20 cellular contexts compared by ENCODE assay signal in genomic region chr1:112308716-112309115, GRCh38.
DNase-seq lines count a peak whose midpoint lies in the region; ATAC-seq and TF ChIP-seq lines count a peak whose summit lies in the region.
"Had no signal": no experiment of that assay in that cellular context is flagged by ENCODE, and none has a peak within 500 bp of the region (broad histone marks: within the 10 kb centered on the region; RNA-seq: fewer than 3 reads in every experiment).

No MANE protein-coding gene starts in this region.

- intact Hi-C loops in mucosa of descending colon (cut with DNase I, micrococcal nuclease): no loop called here

- H3K27me3 Mint-ChIP-seq in endodermal cell (ENCODE audit: insufficient read depth): peaks cover 66% of the 10 kb centered on the region

- H3K9me3 Mint-ChIP-seq in endodermal cell: no peaks in the 10 kb centered on the region
- H3K9me3 Mint-ChIP-seq: CD4-positive, alpha-beta memory T cell; HFFc6 had no signal

- no peaks in the 10 kb centered on the region for H3K9me3 ChIP-seq in SK-N-MC (ENCODE audit: low read depth, low read length)
- H3K9me3 ChIP-seq in endodermal cell (ENCODE audit: control insufficient read depth, low read length): no peaks in the 10 kb centered on the region
- no peaks in the 10 kb centered on the region for H3K9me3 ChIP-seq in mucosa of descending colon
- H3K9me3 ChIP-seq: A549; BE2C; BLaER1 treated with 17β-estradiol and CSF1 and Interleukin-3, amounts not matched to agents 10 nM and 100 nM; HAP-1 had no signal

- peaks cover 44% of the 10 kb centered on the region for H3K27me3 ChIP-seq in endodermal cell (ENCODE audit: control insufficient read depth, insufficient read depth, low read length, poor library complexity, severe bottlenecking)
- H3K27me3 ChIP-seq: BLaER1 treated with 17β-estradiol and CSF1 and Interleukin-3, amounts not matched to agents 10 nM and 100 nM had no signal

- TF ChIP-seq CTCF in endodermal cell (conservative IDR thresholded peaks at IDR 0.05): no peak
- TF ChIP-seq CTCF in mucosa of descending colon (IDR thresholded peaks at IDR 0.05): no peak
- TF ChIP-seq CTCF in GM13976 (IDR thresholded peaks at IDR 0.05; ENCODE audit: borderline replicate concordance, control extremely low read depth, extremely low read depth, insufficient read depth, missing control alignments): no peak

- no peaks in the 10 kb centered on the region for H3K36me3 Mint-ChIP-seq in endodermal cell (ENCODE audit: low read depth)
- H3K36me3 Mint-ChIP-seq: CD4-positive, alpha-beta memory T cell had no signal

- in situ Hi-C loops in GM13976 (cut with MboI; ENCODE audit: low sequenced_read_pairs, unreplicated experiment): no loop called here

- DNase-seq in NCI-H524 (lab: John Stamatoyannopoulos, UW): peak; percentile 21 to 59
- DNase-seq in NCI-H82 treated with DMSO at 0.1 percent for 48 hours (lab: John Stamatoyannopoulos, UW; ENCODE audit: unreplicated experiment): peak; percentile 67
- DNase-seq in SK-N-MC (ENCODE audit: low read depth, low spot score): peak; percentile 10
- DNase-seq in endodermal cell: peak; percentile 27
- DNase-seq in mucosa of descending colon: no peak
- no peak for DNase-seq in ureter (ENCODE audit: low spot score)
- DNase-seq in GM13976 (ENCODE audit: low spot score): no peak
- DNase-seq: 8988T; ACHN; AML-193; BE2C; Calu3; CD4-positive, alpha-beta memory T cell; COR-L47; DMS53; GF-D8; HFFc6 had no signal

- H3K27ac ChIP-seq in SK-N-MC: no peak overlapping the region
- H3K27ac ChIP-seq in endodermal cell (ENCODE audit: low read depth, low read length): no peak overlapping the region
- H3K27ac ChIP-seq: A549; BLaER1 treated with 17β-estradiol and CSF1 and Interleukin-3, amounts not matched to agents 10 nM and 100 nM had no signal

- no peak overlapping the region for H3K4me3 ChIP-seq in SK-N-MC
- no peak overlapping the region for H3K4me3 ChIP-seq in endodermal cell (ENCODE audit: low read length)
- no peak overlapping the region for H3K4me3 ChIP-seq in mucosa of descending colon
- H3K4me3 ChIP-seq: A549; BLaER1 treated with 17β-estradiol and CSF1 and Interleukin-3, amounts not matched to agents 10 nM and 100 nM; HAP-1 had no signal

- no peak overlapping the region for H3K4me3 Mint-ChIP-seq in endodermal cell
- H3K4me3 Mint-ChIP-seq: CD4-positive, alpha-beta memory T cell; HFFc6 had no signal

- H3K36me3 ChIP-seq in SK-N-MC (ENCODE audit: insufficient read depth, low read length) (no peaks in the 10 kb centered on the region), endodermal cell (ENCODE audit: control insufficient read depth, insufficient read depth, low read length) (no peaks in the 10 kb centered on the region), mucosa of descending colon (ENCODE audit: low read depth) (no peaks in the 10 kb centered on the region)
- H3K36me3 ChIP-seq: BE2C; BLaER1 treated with 17β-estradiol and CSF1 and Interleukin-3, amounts not matched to agents 10 nM and 100 nM; HAP-1 had no signal

- H3K27ac Mint-ChIP-seq in endodermal cell: no peak overlapping the region
- H3K27ac Mint-ChIP-seq: CD4-positive, alpha-beta memory T cell; HFFc6 had no signal

- H3K4me1 ChIP-seq in endodermal cell (ENCODE audit: control insufficient read depth, insufficient read depth, low read length) (peaks cover 2% of the 10 kb centered on the region), mucosa of descending colon (ENCODE audit: low read depth) (no peaks in the 10 kb centered on the region)
- H3K4me1 ChIP-seq: A549, BE2C, HAP-1 had no signal

- H3K4me1 Mint-ChIP-seq in endodermal cell: peaks cover 41% of the 10 kb centered on the region
- H3K4me1 Mint-ChIP-seq: CD4-positive, alpha-beta memory T cell had no signal

- no peak for ATAC-seq in mucosa of descending colon
- ATAC-seq: A549 had no signal

- 83 to 91% methylated on average over 3 to 5 of the region's 5 CpGs for WGBS in endodermal cell (ENCODE audit: insufficient coverage in 1 of 2, insufficient read length in 1 of 2), 2 experiments

- H3K9ac ChIP-seq in SK-N-MC (ENCODE audit: insufficient read length): no peak overlapping the region
- no peak overlapping the region for H3K9ac ChIP-seq in endodermal cell (ENCODE audit: extremely low read depth, low read length, poor library complexity, severe bottlenecking)
- H3K9ac ChIP-seq: BLaER1 treated with 17β-estradiol and CSF1 and Interleukin-3, amounts not matched to agents 10 nM and 100 nM had no signal

Comparison
In these comparisons a context has a peak if more than half of its experiments do, and no peak if none do; other contexts are left out.
1. DNase-seq: peak in NCI-H524 (2 of 2), NCI-H82 treated with DMSO at 0.1 percent for 48 hours (single experiment), SK-N-MC (single experiment) and endodermal cell (single experiment); none in mucosa of descending colon (0 of 3), ureter (single experiment) and GM13976 (single experiment).